In the genomic region with DNA sequence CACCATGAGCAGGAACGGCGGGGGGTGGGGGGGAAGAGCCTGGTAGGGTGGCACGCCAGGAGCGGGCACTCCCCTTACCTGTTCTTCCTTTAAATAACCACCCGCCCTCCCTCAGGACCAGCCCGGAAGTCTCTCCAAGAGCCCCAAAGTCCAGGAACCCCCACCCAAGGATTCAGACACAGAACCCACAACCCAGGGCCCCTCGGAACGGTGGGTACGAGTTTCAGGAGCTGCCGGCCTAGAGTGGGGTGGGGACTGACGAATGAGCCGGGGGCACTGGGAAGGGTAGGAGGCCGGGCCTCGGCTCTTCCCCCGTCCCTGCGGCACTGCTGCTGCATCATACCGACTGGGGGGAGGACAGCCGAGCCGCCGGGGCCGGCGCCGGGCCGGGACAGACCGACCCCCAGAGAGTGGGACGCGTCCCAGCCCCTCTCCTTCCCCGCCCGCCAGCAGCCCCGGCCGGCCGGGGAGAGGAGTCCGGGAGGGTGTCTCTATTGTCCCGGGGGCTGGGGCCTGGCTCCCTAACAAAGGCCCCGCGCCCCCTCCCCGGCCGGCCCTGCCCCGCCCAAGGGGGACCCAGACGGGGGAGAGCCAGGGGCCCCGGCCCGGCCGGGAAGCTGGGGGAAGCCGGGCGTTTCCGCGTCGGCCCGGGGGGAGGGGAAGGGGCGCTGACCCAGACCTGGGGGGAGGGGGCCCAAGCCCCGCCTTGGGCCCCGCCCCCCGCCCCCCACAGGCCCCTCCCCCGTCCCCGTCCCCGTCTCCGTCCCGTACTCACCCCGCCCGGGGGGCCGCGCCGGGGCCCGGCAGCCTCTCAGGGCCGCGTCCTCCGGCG, we compare ENCODE assay signal across 8 cellular contexts. TPM values are rescaled to one million over a fixed set of nuclear protein-coding genes. Genes with fewer than 3 reads are reported as not detected.
DNase-seq lines count a peak whose midpoint lies in the region; ATAC-seq and TF ChIP-seq lines count a peak whose summit lies in the region.

No MANE protein-coding gene starts in this region.

- peaks cover 3% of the 10 kb centered on the region for H4K20me1 ChIP-seq in hepatocyte (ENCODE audit: insufficient read depth, poor library complexity, severe bottlenecking)

- peak overlapping the region; percentile 84 for H3K4me3 ChIP-seq in CD8-positive, alpha-beta memory T cell (ENCODE audit: low read length)
- H3K4me3 ChIP-seq in HL-60 (replicated peaks; ENCODE audit: insufficient read depth, low read length) (peak overlapping the region; percentile 75), astrocyte of the cerebellum (ENCODE audit: low read depth, low read length) (peak overlapping the region; percentile 76), hepatocyte (peak overlapping the region; percentile 95), retinal pigment epithelial cell (ENCODE audit: low read length) (peak overlapping the region; percentile 80)

- peak overlapping the region; percentile 76 for H3K27ac ChIP-seq in CD8-positive, alpha-beta memory T cell (ENCODE audit: low read depth, low read length)
- H3K27ac ChIP-seq in HL-60 (replicated peaks), result peak overlapping the region; percentile 93
- peak overlapping the region; percentile 100 for H3K27ac ChIP-seq in hepatocyte

- 0% methylated on average over 14 of the region's 68 CpGs for WGBS in hepatocyte (ENCODE audit: low lambda C conversion rate, missing lambda C conversion rate)

- no peaks in the 10 kb centered on the region for H3K9me3 Mint-ChIP-seq in CD8-positive, alpha-beta memory T cell

- H3K27me3 Mint-ChIP-seq in CD8-positive, alpha-beta memory T cell, result peaks cover 0 to 1% of the 10 kb centered on the region in 2 donors
- no peaks in the 10 kb centered on the region for H3K27me3 Mint-ChIP-seq in T-helper 17 cell

- H3K9me3 ChIP-seq in CD8-positive, alpha-beta memory T cell (ENCODE audit: low read length), result no peaks in the 10 kb centered on the region
- H3K9me3 ChIP-seq in T-helper 17 cell (ENCODE audit: control insufficient read depth, low read length, poor library complexity, severe bottlenecking) (no peaks in the 10 kb centered on the region), hepatocyte (ENCODE audit: low read depth) (no peaks in the 10 kb centered on the region)

- no peaks in the 10 kb centered on the region for H3K27me3 ChIP-seq in CD8-positive, alpha-beta memory T cell (ENCODE audit: insufficient read depth, low read length, poor library complexity, severe bottlenecking)
- H3K27me3 ChIP-seq in HL-60 (ENCODE audit: insufficient read depth, poor library complexity, severe bottlenecking) (no peaks in the 10 kb centered on the region), hepatocyte (no peaks in the 10 kb centered on the region)

- peaks cover 44% of the 10 kb centered on the region for H3K79me2 ChIP-seq in hepatocyte

- peaks cover 27% of the 10 kb centered on the region for H3K4me1 ChIP-seq in CD8-positive, alpha-beta memory T cell (ENCODE audit: insufficient read depth, low read length)
- peaks cover 18% of the 10 kb centered on the region for H3K4me1 ChIP-seq in hepatocyte (ENCODE audit: insufficient read depth)

- peaks cover 33 to 48% (median 38%) of the 10 kb centered on the region in 3 donors for H3K4me1 Mint-ChIP-seq in CD8-positive, alpha-beta memory T cell
- peaks cover 37% of the 10 kb centered on the region for H3K4me1 Mint-ChIP-seq in T-helper 17 cell

- peak overlapping the region; percentile 66 for H2AFZ ChIP-seq in hepatocyte

- TF ChIP-seq CTCF in HL-60 (IDR thresholded peaks at IDR 0.05; ENCODE audit: insufficient read depth, low read length) (no peak), astrocyte of the cerebellum (IDR thresholded peaks at IDR 0.05; ENCODE audit: low read depth, low read length, missing control alignments) (no peak), hepatocyte (IDR thresholded peaks at IDR 0.05; ENCODE audit: poor library complexity) (no peak), retinal pigment epithelial cell (conservative IDR thresholded peaks at IDR 0.05; ENCODE audit: low read depth, low read length) (no peak)

- CTCF ChIA-PET in CD8-positive, alpha-beta memory T cell (lab: Charles Lee), result interaction anchor here (0.9 to 2.3 kb wide), 6 partner anchors 10 to 147 kb away, joined by 3 to 13 read pairs (median 4); a partner anchor contains a TSS

- peak overlapping the region; percentile 84 to 96 (median 85) for H3K27ac Mint-ChIP-seq in CD8-positive, alpha-beta memory T cell
- H3K27ac Mint-ChIP-seq in T-helper 17 cell, result peak overlapping the region; percentile 93

- peaks cover 29% of the 10 kb centered on the region for H3K36me3 ChIP-seq in CD8-positive, alpha-beta memory T cell (ENCODE audit: insufficient read depth, low read length)
- no peaks in the 10 kb centered on the region for H3K36me3 ChIP-seq in hepatocyte (replicated peaks; ENCODE audit: insufficient read depth, low read depth)

- in situ Hi-C loops in astrocyte of the cerebellum (cut with HindIII; ENCODE audit: low sequenced_read_pairs), result no loop called here

- H3K36me3 Mint-ChIP-seq in CD8-positive, alpha-beta memory T cell, result peaks cover 0 to 45% (median 8%) of the 10 kb centered on the region in 3 donors
- peaks cover 2% of the 10 kb centered on the region for H3K36me3 Mint-ChIP-seq in T-helper 17 cell (ENCODE audit: low read depth)

- POLR2A ChIA-PET in CD8-positive, alpha-beta memory T cell (lab: Charles Lee), result interaction anchor here (0.6 to 5.4 kb wide), 7 partner anchors 13 to 829 kb away, joined by 4 to 54 read pairs (median 5); a partner anchor contains a TSS

- H3K9me2 ChIP-seq in hepatocyte (replicated peaks; ENCODE audit: insufficient read depth), result no peaks in the 10 kb centered on the region

- peak; percentile 45 to 75 (median 52) for DNase-seq in CD8-positive, alpha-beta memory T cell
- DNase-seq in HL-60 (ENCODE audit: low read depth in 1 of 2, low spot score in 1 of 2) (peak in 1 of 2 experiments; percentile 44), T-helper 17 cell (peak in 2 of 3 donors; percentile 61), astrocyte of the cerebellum (ENCODE audit: low read depth) (no peak), hepatocyte (ENCODE audit: low spot score) (peak; percentile 90), retinal pigment epithelial cell (ENCODE audit: low read depth) (no peak), DMS79 (lab: John Stamatoyannopoulos, UW) (no peak)

- ATAC-seq in GM19468 (IDR thresholded peaks at IDR 0.05; ENCODE audit: extremely low read depth, unreplicated experiment) (peak; percentile 11), T-helper 17 cell (peak; percentile 13)

- H3K4me3 Mint-ChIP-seq in CD8-positive, alpha-beta memory T cell, result peak overlapping the region; percentile 87 to 96 (median 88)
- H3K4me3 Mint-ChIP-seq in T-helper 17 cell, result peak overlapping the region; percentile 90

- peak overlapping the region; percentile 97 for H3K4me2 ChIP-seq in hepatocyte

RNA-seq across cellular contexts. Expression of a gene that starts 0.7 kb away (rescaled TPM):
- 100 to 1,000 TPM in 1 of 2 experiments, 10 to 100 TPM in 1; 96.6 to 111 TPM for total RNA-seq in CD8-positive, alpha-beta memory T cell
- polyA plus RNA-seq in CD8-positive, alpha-beta memory T cell, result 15.4 TPM
- total RNA-seq in T-helper 17 cell (10 to 100 TPM; 97.1 to 97.5 TPM), hepatocyte (64.0 and 64.3 TPM in 2 replicates)
- 28.7 and 29.2 TPM in 2 replicates for polyA plus RNA-seq in hepatocyte

RNA-seq across cellular contexts. Expression of a gene that starts 12.2 kb away (rescaled TPM):
- total RNA-seq in CD8-positive, alpha-beta memory T cell, result 10 to 100 TPM; 20.8 to 22.5 TPM
- 37.5 TPM for polyA plus RNA-seq in CD8-positive, alpha-beta memory T cell
- total RNA-seq in T-helper 17 cell (10 to 100 TPM; 52.2 to 53.1 TPM), hepatocyte (27.7 and 31.3 TPM in 2 replicates)
- 46.8 and 54.6 TPM in 2 replicates for polyA plus RNA-seq in hepatocyte

RNA-seq across cellular contexts. Expression of a gene that starts 20.5 kb away (rescaled TPM):
- total RNA-seq in CD8-positive, alpha-beta memory T cell, result 100 to 1,000 TPM; 186 to 199 TPM
- 78.0 TPM for polyA plus RNA-seq in CD8-positive, alpha-beta memory T cell
- 100 to 1,000 TPM; 121 to 140 TPM for total RNA-seq in T-helper 17 cell
- 35.0 and 38.9 TPM in 2 replicates for total RNA-seq in hepatocyte
- 37.2 and 41.1 TPM in 2 replicates for polyA plus RNA-seq in hepatocyte

RNA-seq across cellular contexts. Expression of a gene that starts 28.4 kb away (rescaled TPM):
- under 1 TPM in 1 of 2 experiments, not detected in 1; 0.11 TPM for total RNA-seq in CD8-positive, alpha-beta memory T cell
- 0.10 TPM for polyA plus RNA-seq in CD8-positive, alpha-beta memory T cell
- total RNA-seq in T-helper 17 cell (not detected), hepatocyte (0.23 TPM in 1 of 2 replicates, not detected in the other)
- 0.71 and 2.0 TPM in 2 replicates for polyA plus RNA-seq in hepatocyte

RNA-seq across cellular contexts. Expression of a gene that starts 57.2 kb away (rescaled TPM):
- total RNA-seq in CD8-positive, alpha-beta memory T cell, result 10 to 100 TPM; 16.2 to 16.5 TPM
- not detected for polyA plus RNA-seq in CD8-positive, alpha-beta memory T cell
- total RNA-seq in T-helper 17 cell (1 to 10 TPM; 2.6 to 5.7 TPM), hepatocyte (1.8 and 2.0 TPM in 2 replicates)
- 5.7 and 5.9 TPM in 2 replicates for polyA plus RNA-seq in hepatocyte

Comparison
In these comparisons a context has a peak if more than half of its experiments do, and no peak if none do; other contexts are left out.
1. DNase-seq: peak in CD8-positive, alpha-beta memory T cell (5 of 5), T-helper 17 cell (2 of 3) and hepatocyte (single experiment); none in astrocyte of the cerebellum (single experiment), retinal pigment epithelial cell (single experiment) and DMS79 (single experiment).
2. Peak in every context shown above with its lines, with median percentiles within 50 percentile points of each other: H3K27ac ChIP-seq and H3K4me3 ChIP-seq.